ENCODE assay signal across 8 cellular contexts in the genomic region with DNA sequence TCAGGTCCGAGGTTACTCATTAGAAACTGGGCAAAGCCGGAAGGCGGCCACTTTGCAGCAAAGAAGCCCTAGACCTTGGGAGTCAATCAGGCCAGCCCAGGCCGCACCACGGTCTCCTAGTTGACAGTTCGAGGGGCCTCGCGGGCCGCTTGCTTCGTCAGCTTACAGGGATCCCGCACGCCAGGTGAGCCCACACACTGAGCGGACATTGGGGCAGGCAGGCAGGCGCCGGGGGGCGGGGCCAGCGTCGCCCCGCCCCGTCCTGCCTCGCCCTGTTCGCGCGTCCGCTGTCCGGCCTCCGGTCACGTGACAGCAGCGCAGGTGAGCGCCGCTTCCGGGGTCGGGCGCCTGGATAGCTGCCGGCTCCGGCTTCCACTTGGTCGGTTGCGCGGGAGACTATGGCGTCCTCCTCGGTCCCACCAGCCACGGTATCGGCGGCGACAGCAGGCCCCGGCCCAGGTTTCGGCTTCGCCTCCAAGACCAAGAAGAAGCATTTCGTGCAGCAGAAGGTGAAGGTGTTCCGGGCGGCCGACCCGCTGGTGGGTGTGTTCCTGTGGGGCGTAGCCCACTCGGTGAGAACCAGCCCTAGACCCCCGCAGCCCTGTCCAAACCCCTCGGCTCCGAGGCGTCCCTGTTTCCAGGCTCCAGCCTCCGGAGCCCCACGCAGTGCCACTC. TPM values are rescaled to one million over a fixed set of nuclear protein-coding genes. Genes with fewer than 3 reads are reported as not detected.
A peak's percentile ranks its signal among the peaks of the same experiment; 100 is the strongest.
DNase-seq lines count a peak whose midpoint lies in the region; ATAC-seq, FAIRE-seq and TF ChIP-seq lines count a peak whose summit lies in the region.

A gene (plus strand): TSS at position 301 of the 675 bp plus-strand sequence. CDS start 98 bp downstream, at position 399.

- TF ChIP-seq CTCF in astrocyte (IDR thresholded peaks at IDR 0.05; ENCODE audit: insufficient read depth, low read depth, low read length) (no peak), hepatocyte (IDR thresholded peaks at IDR 0.05; ENCODE audit: poor library complexity) (no peak)

- H3K36me3 ChIP-seq in astrocyte (ENCODE audit: insufficient read depth, low read length) (no peaks in the 10 kb centered on the region), hepatocyte (replicated peaks; ENCODE audit: insufficient read depth, low read depth) (no peaks in the 10 kb centered on the region), aorta (ENCODE audit: control insufficient read depth in 1 of 2, insufficient read depth in 2 of 2, low read length in 1 of 2) (no peaks in the 10 kb centered on the region)

- intact Hi-C loops in aorta (cut with DNase I): no loop called here

- no peaks in the 10 kb centered on the region for H3K27me3 ChIP-seq in astrocyte (ENCODE audit: insufficient read depth, low read length)
- peaks cover 27% of the 10 kb centered on the region for H3K27me3 ChIP-seq in hepatocyte
- H3K27me3 ChIP-seq in aorta (ENCODE audit: control insufficient read depth in 1 of 2, insufficient read depth in 2 of 2, low read length in 1 of 2): no peaks in the 10 kb centered on the region

- H3K4me1 ChIP-seq in astrocyte (ENCODE audit: insufficient read depth, low read length) (peaks cover 16% of the 10 kb centered on the region), hepatocyte (ENCODE audit: insufficient read depth) (no peaks in the 10 kb centered on the region), aorta (ENCODE audit: control insufficient read depth in 1 of 2, insufficient read depth in 2 of 2, low read length in 2 of 2) (no peaks in the 10 kb centered on the region)

- H2AFZ ChIP-seq in astrocyte (ENCODE audit: low read depth, low read length) (peak within 1 kb of the TSS; percentile 94), hepatocyte (peak within 1 kb of the TSS; percentile 87)

- peaks cover 16% of the 10 kb centered on the region for H4K20me1 ChIP-seq in astrocyte (ENCODE audit: insufficient read depth, low read length)
- H4K20me1 ChIP-seq in hepatocyte (ENCODE audit: insufficient read depth, poor library complexity, severe bottlenecking): no peaks in the 10 kb centered on the region

- H3K4me2 ChIP-seq in astrocyte (ENCODE audit: low read length) (peak within 1 kb of the TSS; percentile 96), hepatocyte (peak within 1 kb of the TSS; percentile 89)

- DNase-seq in NCI-H187 treated with DMSO at 0.1 percent for 48 hours (lab: John Stamatoyannopoulos, UW) (peak; percentile 53), T-helper 22 cell (ENCODE audit: low read depth) (peak; percentile 73), astrocyte (ENCODE audit: low read depth) (peak; percentile 14), hepatocyte (ENCODE audit: low spot score) (peak; percentile 95), renal cortical epithelial cell (ENCODE audit: low read depth) (peak; percentile 57), aorta (peak; percentile 86 to 91)

- no peaks in the 10 kb centered on the region for H3K9me2 ChIP-seq in hepatocyte (replicated peaks; ENCODE audit: insufficient read depth)

- H3K9me3 ChIP-seq in astrocyte (ENCODE audit: insufficient read depth, low read depth, low read length) (no peaks in the 10 kb centered on the region), hepatocyte (ENCODE audit: low read depth) (no peaks in the 10 kb centered on the region), aorta (ENCODE audit: control insufficient read depth, low read length) (no peaks in the 10 kb centered on the region)

- peak within 1 kb of the TSS; percentile 96 for H3K4me3 Mint-ChIP-seq in astrocyte (ENCODE audit: unreplicated experiment)

- under 1% methylated on average over 55 of the region's 61 CpGs for WGBS in hepatocyte (ENCODE audit: low lambda C conversion rate, missing lambda C conversion rate)
- 0 to 1% methylated on average over 56 to 61 of the region's 61 CpGs for WGBS in aorta, 2 donors

- H3K4me3 ChIP-seq in astrocyte (ENCODE audit: insufficient read depth, low read depth, low read length): peak within 1 kb of the TSS; percentile 71
- peak within 1 kb of the TSS; percentile 85 for H3K4me3 ChIP-seq in hepatocyte
- H3K4me3 ChIP-seq in aorta (ENCODE audit: low read length in 2 of 2): peak within 1 kb of the TSS; percentile 67 to 81

- H3K27ac Mint-ChIP-seq in astrocyte (ENCODE audit: unreplicated experiment): peak within 1 kb of the TSS; percentile 83

- H3K27ac ChIP-seq in astrocyte (ENCODE audit: low read depth, low read length) (no peak within 1 kb of the TSS), hepatocyte (peak within 1 kb of the TSS; percentile 93), aorta (ENCODE audit: low read depth in 1 of 2, low read length in 2 of 2) (peak within 1 kb of the TSS in 1 of 2 donors; percentile 50)

- H3K36me3 Mint-ChIP-seq in astrocyte (ENCODE audit: low read depth, unreplicated experiment): peaks cover 12% of the 10 kb centered on the region

- peaks cover 12% of the 10 kb centered on the region for H3K4me1 Mint-ChIP-seq in astrocyte (ENCODE audit: low read depth, unreplicated experiment)

- FAIRE-seq in astrocyte (lab: Jason Lieb, UNC): no peak

- H3K27me3 Mint-ChIP-seq in astrocyte (ENCODE audit: low read depth, unreplicated experiment): no peaks in the 10 kb centered on the region

- ATAC-seq in GM18502 (IDR thresholded peaks at IDR 0.05; ENCODE audit: poor library complexity, unreplicated experiment) (peak; percentile 96), HG02798 (IDR thresholded peaks at IDR 0.05; ENCODE audit: poor library complexity, unreplicated experiment) (peak; percentile 97), aorta (ENCODE audit: low FRiP score) (peak; percentile 95)

- peak within 1 kb of the TSS; percentile 71 for H3K9ac ChIP-seq in astrocyte (ENCODE audit: low read length)

- H3K9me3 Mint-ChIP-seq in astrocyte (ENCODE audit: unreplicated experiment): peaks cover 2% of the 10 kb centered on the region

- H3K79me2 ChIP-seq in astrocyte (ENCODE audit: insufficient read depth, low read length) (peaks cover 4% of the 10 kb centered on the region), hepatocyte (peaks cover 30% of the 10 kb centered on the region)

RNA-seq across cellular contexts. Expression of the gene that starts here (rescaled TPM):
- 43.3 and 43.6 TPM in 2 replicates for total RNA-seq in astrocyte
- 30.0 and 41.6 TPM in 2 replicates for total RNA-seq in hepatocyte
- 32.3 and 34.2 TPM in 2 replicates for polyA plus RNA-seq in hepatocyte
- 43.5 and 77.8 TPM in 2 replicates for total RNA-seq in renal cortical epithelial cell
- total RNA-seq in aorta: 10 to 100 TPM; 25.1 to 28.4 TPM
- polyA plus RNA-seq in aorta: 10 to 100 TPM; 14.5 to 27.0 TPM

Comparison
In these comparisons a context has a peak if more than half of its experiments do, and no peak if none do; other contexts are left out.
1. DNase-seq: peak in every context shown above with its lines; median percentile 95 in hepatocyte; 88 in aorta; 73 in T-helper 22 cell; 57 in renal cortical epithelial cell; 53 in NCI-H187 treated with DMSO at 0.1 percent for 48 hours; 14 in astrocyte.